ENCODE assay signal across 10 cellular contexts in the genomic region with DNA sequence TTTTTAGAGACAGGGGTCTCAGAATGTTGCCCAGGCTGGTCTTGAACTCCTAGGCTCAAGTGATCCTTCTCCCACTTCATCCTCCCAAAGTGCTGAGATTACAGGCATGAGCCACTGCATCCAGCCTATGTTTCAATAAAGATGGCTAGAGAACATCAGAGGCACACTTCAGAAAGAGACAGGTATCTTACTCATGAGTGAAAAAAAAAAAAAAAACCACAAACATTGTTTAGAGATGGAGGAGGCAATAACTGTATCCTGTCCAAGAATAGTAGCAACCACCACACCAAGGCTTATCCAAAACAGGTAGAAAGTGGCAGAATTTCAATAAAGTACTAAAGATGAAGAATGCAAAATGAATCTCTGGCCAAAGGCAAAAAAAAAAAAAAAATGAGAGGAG. TPM values are rescaled to one million over a fixed set of nuclear protein-coding genes. Genes with fewer than 3 reads are reported as not detected.
DNase-seq lines count a peak whose midpoint lies in the region; ATAC-seq, FAIRE-seq and TF ChIP-seq lines count a peak whose summit lies in the region.
"Had no signal": no experiment of that assay in that cellular context is flagged by ENCODE, and none has a peak within 500 bp of the region (broad histone marks: within the 10 kb centered on the region; RNA-seq: fewer than 3 reads in every experiment).

No MANE protein-coding gene starts in this region.

- TF ChIP-seq CTCF in HFFc6 (IDR thresholded peaks at IDR 0.05) (no peak), bronchial epithelial cell (IDR thresholded peaks at IDR 0.05; ENCODE audit: insufficient read depth, low read length, severe bottlenecking) (no peak)

- no peak overlapping the region for H3K9ac ChIP-seq in mucosa of rectum (ENCODE audit: low read depth in 1 of 2, low read length in 2 of 2)

- H3K27ac ChIP-seq in mucosa of rectum (ENCODE audit: low read depth in 2 of 2, low read length in 2 of 2), result peak overlapping the region; percentile 48 to 49
- H3K27ac ChIP-seq: C4-2B had no signal

- peaks cover 16% of the 10 kb centered on the region for H3K36me3 Mint-ChIP-seq in HFFc6 (ENCODE audit: low read depth)
- peaks cover 13% of the 10 kb centered on the region for H3K36me3 Mint-ChIP-seq in T-helper 2 cell treated with Interferon-gamma antibody and Interleukin-4, amounts not matched to agents 5 μg/mL and 100 μg/mL, for 36 hours (ENCODE audit: low read depth)

- no peaks in the 10 kb centered on the region for H3K27me3 Mint-ChIP-seq in HFFc6 (ENCODE audit: insufficient read depth)
- H3K27me3 Mint-ChIP-seq in T-helper 2 cell treated with Interferon-gamma antibody and Interleukin-4, amounts not matched to agents 5 μg/mL and 100 μg/mL, for 36 hours (ENCODE audit: low read depth), result no peaks in the 10 kb centered on the region

- no peak for ATAC-seq in left lobe of liver

- no peak for FAIRE-seq in bronchial epithelial cell (lab: Jason Lieb, UNC)

- H3K27ac Mint-ChIP-seq in HFFc6, result peak overlapping the region; percentile 96
- no peak overlapping the region for H3K27ac Mint-ChIP-seq in T-helper 2 cell treated with Interferon-gamma antibody and Interleukin-4, amounts not matched to agents 5 μg/mL and 100 μg/mL, for 36 hours

- no peaks in the 10 kb centered on the region for H3K4me1 ChIP-seq in mucosa of rectum (ENCODE audit: control insufficient read depth in 2 of 2, insufficient read depth in 2 of 2, low read length in 2 of 2)

- H3K9me3 Mint-ChIP-seq in HFFc6, result no peaks in the 10 kb centered on the region
- no peaks in the 10 kb centered on the region for H3K9me3 Mint-ChIP-seq in T-helper 2 cell treated with Interferon-gamma antibody and Interleukin-4, amounts not matched to agents 5 μg/mL and 100 μg/mL, for 36 hours

- DNase-seq in A172 (ENCODE audit: low spot score), result peak; percentile 61
- peak; percentile 10 for DNase-seq in HFFc6
- DNase-seq in bronchial epithelial cell (ENCODE audit: low read depth), result peak; percentile 80
- DNase-seq in OCI-M2 (lab: John Stamatoyannopoulos, UW; ENCODE audit: unreplicated experiment), result no peak
- no peak for DNase-seq in T-helper 2 cell treated with Interferon-gamma antibody and Interleukin-4, amounts not matched to agents 5 μg/mL and 100 μg/mL, for 36 hours (ENCODE audit: low spot score)
- no peak for DNase-seq in superior temporal gyrus (ENCODE audit: extremely low spot score)
- DNase-seq in left lobe of liver (ENCODE audit: low spot score), result no peak
- DNase-seq: activated T-cell treated with anti-CD3 and anti-CD28 coated beads, Interleukin-2, amount 50 U/mL, for 1 hour had no signal

- no peaks in the 10 kb centered on the region for H3K27me3 ChIP-seq in bronchial epithelial cell (ENCODE audit: control insufficient read depth, insufficient read depth, low read length)
- H3K27me3 ChIP-seq in mucosa of rectum (ENCODE audit: control insufficient read depth in 2 of 2, insufficient read depth in 2 of 2, low read length in 2 of 2), result no peaks in the 10 kb centered on the region

- peak overlapping the region; percentile 81 for H3K4me3 Mint-ChIP-seq in HFFc6
- H3K4me3 Mint-ChIP-seq in T-helper 2 cell treated with Interferon-gamma antibody and Interleukin-4, amounts not matched to agents 5 μg/mL and 100 μg/mL, for 36 hours, result no peak overlapping the region

- no peaks in the 10 kb centered on the region for H3K9me3 ChIP-seq in mucosa of rectum (ENCODE audit: control insufficient read depth in 2 of 2, low read length in 2 of 2)

- no peaks in the 10 kb centered on the region for H3K36me3 ChIP-seq in bronchial epithelial cell (ENCODE audit: control insufficient read depth, insufficient read depth, low read length)
- H3K36me3 ChIP-seq in mucosa of rectum (ENCODE audit: control insufficient read depth in 2 of 2, insufficient read depth in 2 of 2, low read length in 2 of 2), result no peaks in the 10 kb centered on the region

- H3K4me3 ChIP-seq in bronchial epithelial cell (ENCODE audit: low read depth, low read length) (no peak overlapping the region), mucosa of rectum (ENCODE audit: low read length in 2 of 2) (no peak overlapping the region)

- peaks cover 40% of the 10 kb centered on the region for H3K4me1 Mint-ChIP-seq in HFFc6 (ENCODE audit: low read depth)
- H3K4me1 Mint-ChIP-seq in T-helper 2 cell treated with Interferon-gamma antibody and Interleukin-4, amounts not matched to agents 5 μg/mL and 100 μg/mL, for 36 hours (ENCODE audit: low read depth), result peaks cover 10% of the 10 kb centered on the region

RNA-seq across cellular contexts. Expression of gene EEA1, which starts 30.3 kb away (rescaled TPM):
- total RNA-seq in A172 (2014; rRNA removed; shearing (Covaris generic)), result 13.3 and 17.2 TPM in 2 replicates
- total RNA-seq in HFFc6 (2021; fragmentation: NEBNext Ultra II Directional; extraction: Animal tissue kit (Norgen Biotek cat#: 25700)), result 10 to 100 TPM; 40.7 to 45.2 (median 44.1) TPM
- total RNA-seq in bronchial epithelial cell, result 8.4 and 13.7 TPM in 2 replicates
- total RNA-seq in left lobe of liver, result 12.5 TPM

Comparison
In these comparisons a context has a peak if more than half of its experiments do, and no peak if none do; other contexts are left out.
1. DNase-seq: peak in A172 (single experiment), HFFc6 (single experiment) and bronchial epithelial cell (single experiment); none in OCI-M2 (single experiment), T-helper 2 cell treated with Interferon-gamma antibody and Interleukin-4, amounts not matched to agents 5 μg/mL and 100 μg/mL, for 36 hours (single experiment), superior temporal gyrus (single experiment) and left lobe of liver (single experiment).